18 cellular contexts compared by ENCODE assay signal in the genomic region with DNA sequence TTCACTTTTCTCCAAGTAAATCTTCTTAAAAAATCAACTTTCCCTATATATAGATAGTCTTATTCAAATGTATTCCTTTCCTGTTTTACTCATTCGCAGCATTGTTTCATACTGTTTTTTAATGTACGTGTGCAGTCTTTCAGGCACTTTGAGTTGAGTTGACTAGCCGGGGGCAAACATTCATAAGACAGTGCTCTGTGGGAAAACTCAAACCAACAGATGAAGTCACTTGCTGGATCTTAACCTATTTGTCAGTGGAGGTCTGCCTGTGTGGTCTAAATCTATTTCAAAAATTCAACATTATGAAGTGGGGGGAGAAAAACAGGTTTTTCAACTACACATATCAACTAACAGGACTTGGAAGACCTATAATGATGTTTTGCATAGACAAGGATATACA. TPM values are rescaled to one million over a fixed set of nuclear protein-coding genes. Genes with fewer than 3 reads are reported as not detected.
A peak's percentile ranks its signal among the peaks of the same experiment; 100 is the strongest.
DNase-seq lines count a peak whose midpoint lies in the region; ATAC-seq and TF ChIP-seq lines count a peak whose summit lies in the region.
"Had no signal": no experiment of that assay in that cellular context is flagged by ENCODE, and none has a peak within 500 bp of the region (broad histone marks: within the 10 kb centered on the region; RNA-seq: fewer than 3 reads in every experiment).

No MANE protein-coding gene starts in this region.

- no peaks in the 10 kb centered on the region for H3K9me3 ChIP-seq in SJSA1 (replicated peaks)
- H3K9me3 ChIP-seq: MG63 had no signal

- CTCF ChIA-PET in activated CD4-positive, alpha-beta T cell treated with anti-CD3 and anti-CD28 coated beads for 36 hours (lab: Charles Lee), result interaction anchor here (0.7 kb wide), 1 partner anchor 43 kb away, joined by 3 read pairs; no protein-coding TSS in a partner anchor

- peak overlapping the region; percentile 5 for H3K4me3 Mint-ChIP-seq in activated CD4-positive, alpha-beta T cell treated with anti-CD3 and anti-CD28 coated beads for 36 hours

- no peaks in the 10 kb centered on the region for H3K27me3 ChIP-seq in SJSA1 (replicated peaks)
- no peaks in the 10 kb centered on the region for H3K27me3 ChIP-seq in foreskin keratinocyte

- no peaks in the 10 kb centered on the region for H3K36me3 ChIP-seq in SJSA1
- H3K36me3 ChIP-seq: MG63 had no signal

- no peak for DNase-seq in activated CD4-positive, alpha-beta T cell treated with anti-CD3 and anti-CD28 coated beads for 36 hours
- DNase-seq in activated CD4-positive, alpha-beta T cell treated with anti-CD3 and anti-CD28 coated beads, Interleukin-2, amount 50 U/mL, for 4 hours, result no peak
- DNase-seq in DMS53 (lab: John Stamatoyannopoulos, UW) (peak; percentile 36), SJSA1 (ENCODE audit: low read depth in 1 of 2, low spot score in 2 of 2) (peak in 1 of 2 experiments; percentile 30), foreskin keratinocyte (peak in 1 of 2 donors; percentile 76), foreskin fibroblast (no peak), UCSD-AML1 (lab: John Stamatoyannopoulos, UW; ENCODE audit: unreplicated experiment) (no peak), NOMO-1 treated with DMSO at 0.1 percent for 48 hours (lab: John Stamatoyannopoulos, UW; ENCODE audit: unreplicated experiment) (no peak)
- DNase-seq: C1 segment of cervical spinal cord, DMS 273 treated with DMSO at 0.1 percent for 48 hours, HFFc6, KG1, MG63, NCI-H1105 treated with DMSO at 0.1 percent for 48 hours, NCI-H187 treated with DMSO at 0.1 percent for 48 hours, NCI-H446, NCI-H774 had no signal

- H3K27me3 Mint-ChIP-seq in activated CD4-positive, alpha-beta T cell treated with anti-CD3 and anti-CD28 coated beads for 36 hours, result no peaks in the 10 kb centered on the region

- no peaks in the 10 kb centered on the region for H3K9me3 Mint-ChIP-seq in activated CD4-positive, alpha-beta T cell treated with anti-CD3 and anti-CD28 coated beads for 36 hours (ENCODE audit: low read depth)
- H3K9me3 Mint-ChIP-seq: HFFc6 had no signal

- H3K4me1 Mint-ChIP-seq in activated CD4-positive, alpha-beta T cell treated with anti-CD3 and anti-CD28 coated beads for 36 hours, result peaks cover 42% of the 10 kb centered on the region

- H3K27ac Mint-ChIP-seq in activated CD4-positive, alpha-beta T cell treated with anti-CD3 and anti-CD28 coated beads for 36 hours, result peak overlapping the region; percentile 56
- H3K27ac Mint-ChIP-seq: HFFc6 had no signal

- H3K36me3 Mint-ChIP-seq in activated CD4-positive, alpha-beta T cell treated with anti-CD3 and anti-CD28 coated beads for 36 hours (ENCODE audit: low read depth), result peaks cover 4% of the 10 kb centered on the region

- TF ChIP-seq CTCF in foreskin keratinocyte (conservative IDR thresholded peaks at IDR 0.05), result no peak
- TF ChIP-seq CTCF in foreskin fibroblast (IDR thresholded peaks at IDR 0.05; ENCODE audit: low read depth, low read length), result no peak

- intact Hi-C loops in activated CD4-positive, alpha-beta T cell treated with anti-CD3 and anti-CD28 coated beads for 36 hours (cut with DNase I, micrococcal nuclease), result loop anchor here (1.0 to 5.0 kb wide), 2 partner anchors 13 to 36 kb away; no protein-coding TSS in a partner anchor

- ATAC-seq in activated CD4-positive, alpha-beta T cell treated with anti-CD3 and anti-CD28 coated beads for 36 hours, result peak; percentile 27
- peak; percentile 40 for ATAC-seq in foreskin keratinocyte

- H3K27ac ChIP-seq in SJSA1 (peak overlapping the region; percentile 57; the same call in 1 of the 2 replicates), foreskin keratinocyte (peak overlapping the region; percentile 14)

- POLR2A ChIA-PET in activated CD4-positive, alpha-beta T cell treated with anti-CD3 and anti-CD28 coated beads for 36 hours (lab: Charles Lee), result no interaction called here

- peaks cover 26% of the 10 kb centered on the region for H3K4me1 ChIP-seq in SJSA1 (replicated peaks)
- H3K4me1 ChIP-seq in foreskin keratinocyte, result peaks cover 43% of the 10 kb centered on the region

- H3K4me3 ChIP-seq in SJSA1 (no peak overlapping the region), foreskin fibroblast (ENCODE audit: low read depth in 1 of 2, low read length in 2 of 2) (no peak overlapping the region)
- H3K4me3 ChIP-seq: MG63 had no signal

RNA-seq across cellular contexts. Expression of a gene that starts 6.2 kb away (rescaled TPM):
- 1 to 10 TPM; 4.5 to 5.7 TPM for total RNA-seq in activated CD4-positive, alpha-beta T cell treated with anti-CD3 and anti-CD28 coated beads for 36 hours
- 0.13 TPM in 1 of 2 replicates, not detected in the other for total RNA-seq in SJSA1 (2014; rRNA removed; shearing (Covaris generic))
- 0.56 and 0.61 TPM in 2 replicates for total RNA-seq in foreskin keratinocyte
- polyA plus RNA-seq in foreskin keratinocyte, result 0.29 and 0.54 TPM in 2 replicates
- total RNA-seq: H1, HFFc6 had no signal
- polyA plus RNA-seq: H1 had no signal

RNA-seq across cellular contexts. Expression of a gene that starts 35.6 kb away (rescaled TPM):
- 10 to 100 TPM; 21.9 to 22.8 TPM for total RNA-seq in activated CD4-positive, alpha-beta T cell treated with anti-CD3 and anti-CD28 coated beads for 36 hours
- not detected in 2 replicates for total RNA-seq in SJSA1 (2014; rRNA removed; shearing (Covaris generic))
- 19.7 and 24.0 TPM in 2 replicates for total RNA-seq in foreskin keratinocyte
- polyA plus RNA-seq in foreskin keratinocyte, result 22.5 and 29.7 TPM in 2 replicates

RNA-seq across cellular contexts. Expression of a gene that starts 45.0 kb away (rescaled TPM):
- total RNA-seq in activated CD4-positive, alpha-beta T cell treated with anti-CD3 and anti-CD28 coated beads for 36 hours, result 100 to 1,000 TPM; 136 to 138 TPM
- total RNA-seq in SJSA1 (2014; rRNA removed; shearing (Covaris generic)), result not detected in 2 replicates
- not detected in 2 replicates for total RNA-seq in foreskin keratinocyte
- 0.01 TPM in 1 of 2 replicates, not detected in the other for polyA plus RNA-seq in foreskin keratinocyte
- total RNA-seq: H1 had no signal
- polyA plus RNA-seq: H1 had no signal

RNA-seq across cellular contexts. Expression of a gene that starts 58.6 kb away (rescaled TPM):
- 1 to 10 TPM; 3.1 to 4.2 TPM for total RNA-seq in activated CD4-positive, alpha-beta T cell treated with anti-CD3 and anti-CD28 coated beads for 36 hours
- 2.1 and 4.1 TPM in 2 replicates for total RNA-seq in SJSA1 (2014; rRNA removed; shearing (Covaris generic))
- 1,286 and 1,603 TPM in 2 replicates for total RNA-seq in foreskin keratinocyte
- polyA plus RNA-seq in foreskin keratinocyte, result 823 and 1,080 TPM in 2 replicates

Comparison
In these comparisons a context has a peak if more than half of its experiments do, and no peak if none do; other contexts are left out.
1. RNA of a gene that starts 35.6 kb away (total RNA-seq): 21.9 to 22.8 TPM in activated CD4-positive, alpha-beta T cell treated with anti-CD3 and anti-CD28 coated beads for 36 hours and 19.7 to 24.0 TPM in foreskin keratinocyte; not detected in SJSA1; every median in the first group is over 10 times any median in the second.
2. RNA of a gene that starts 45.0 kb away (total RNA-seq): 136 to 138 TPM in activated CD4-positive, alpha-beta T cell treated with anti-CD3 and anti-CD28 coated beads for 36 hours; not detected in foreskin keratinocyte and not detected in SJSA1; every median in the first group is over 100 times any median in the second.